In the genomic region with DNA sequence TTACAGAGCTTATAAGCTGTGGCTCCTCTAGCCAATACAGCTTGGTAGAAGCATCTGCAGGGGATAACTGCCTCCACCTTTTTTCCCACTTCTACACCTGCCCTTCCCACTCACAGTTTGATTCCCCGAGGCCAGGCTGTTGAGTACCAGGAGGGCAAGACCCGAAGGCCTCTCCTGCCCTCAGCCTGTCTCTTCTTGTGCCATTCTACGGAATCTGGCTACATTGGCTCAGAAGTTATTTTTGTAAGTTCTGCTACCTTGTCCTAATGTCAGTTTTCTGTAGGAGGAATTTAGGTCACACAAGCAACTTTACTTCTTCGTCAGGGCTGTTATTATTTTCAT, we compare ENCODE assay signal across 2 cellular contexts.
TF ChIP-seq lines count a peak whose summit lies in the region.

No MANE protein-coding gene starts in this region.

TF ChIP-seq in SK-N-SH, 30 proteins besides CTCF, POLR2A, EP300 and RAD21 (continued from another document):
- no peak for TF ChIP-seq RCOR1 (IDR thresholded peaks at IDR 0.05; ENCODE audit: low read length)
- no peak for TF ChIP-seq FOXM1 (IDR thresholded peaks at IDR 0.05; ENCODE audit: low read depth)
- no peak for TF ChIP-seq ELF1 (IDR thresholded peaks at IDR 0.05)
- TF ChIP-seq SMC3 (IDR thresholded peaks at IDR 0.05; ENCODE audit: low read depth, low read length), result no peak
- no peak for TF ChIP-seq YY1 (IDR thresholded peaks at IDR 0.05; ENCODE audit: low read depth)
- no peak for TF ChIP-seq POLR2AphosphoS5 (IDR thresholded peaks at IDR 0.05; ENCODE audit: low read depth, low read length)
- TF ChIP-seq, protein P1, sequence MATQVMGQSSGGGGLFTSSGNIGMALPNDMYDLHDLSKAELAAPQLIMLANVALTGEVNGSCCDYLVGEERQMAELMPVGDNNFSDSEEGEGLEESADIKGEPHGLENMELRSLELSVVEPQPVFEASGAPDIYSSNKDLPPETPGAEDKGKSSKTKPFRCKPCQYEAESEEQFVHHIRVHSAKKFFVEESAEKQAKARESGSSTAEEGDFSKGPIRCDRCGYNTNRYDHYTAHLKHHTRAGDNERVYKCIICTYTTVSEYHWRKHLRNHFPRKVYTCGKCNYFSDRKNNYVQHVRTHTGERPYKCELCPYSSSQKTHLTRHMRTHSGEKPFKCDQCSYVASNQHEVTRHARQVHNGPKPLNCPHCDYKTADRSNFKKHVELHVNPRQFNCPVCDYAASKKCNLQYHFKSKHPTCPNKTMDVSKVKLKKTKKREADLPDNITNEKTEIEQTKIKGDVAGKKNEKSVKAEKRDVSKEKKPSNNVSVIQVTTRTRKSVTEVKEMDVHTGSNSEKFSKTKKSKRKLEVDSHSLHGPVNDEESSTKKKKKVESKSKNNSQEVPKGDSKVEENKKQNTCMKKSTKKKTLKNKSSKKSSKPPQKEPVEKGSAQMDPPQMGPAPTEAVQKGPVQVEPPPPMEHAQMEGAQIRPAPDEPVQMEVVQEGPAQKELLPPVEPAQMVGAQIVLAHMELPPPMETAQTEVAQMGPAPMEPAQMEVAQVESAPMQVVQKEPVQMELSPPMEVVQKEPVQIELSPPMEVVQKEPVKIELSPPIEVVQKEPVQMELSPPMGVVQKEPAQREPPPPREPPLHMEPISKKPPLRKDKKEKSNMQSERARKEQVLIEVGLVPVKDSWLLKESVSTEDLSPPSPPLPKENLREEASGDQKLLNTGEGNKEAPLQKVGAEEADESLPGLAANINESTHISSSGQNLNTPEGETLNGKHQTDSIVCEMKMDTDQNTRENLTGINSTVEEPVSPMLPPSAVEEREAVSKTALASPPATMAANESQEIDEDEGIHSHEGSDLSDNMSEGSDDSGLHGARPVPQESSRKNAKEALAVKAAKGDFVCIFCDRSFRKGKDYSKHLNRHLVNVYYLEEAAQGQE (IDR thresholded peaks at IDR 0.05; ENCODE audit: low read depth, low read length), result no peak
- TF ChIP-seq TCF12 (IDR thresholded peaks at IDR 0.05), result no peak
- TF ChIP-seq, protein P2, sequence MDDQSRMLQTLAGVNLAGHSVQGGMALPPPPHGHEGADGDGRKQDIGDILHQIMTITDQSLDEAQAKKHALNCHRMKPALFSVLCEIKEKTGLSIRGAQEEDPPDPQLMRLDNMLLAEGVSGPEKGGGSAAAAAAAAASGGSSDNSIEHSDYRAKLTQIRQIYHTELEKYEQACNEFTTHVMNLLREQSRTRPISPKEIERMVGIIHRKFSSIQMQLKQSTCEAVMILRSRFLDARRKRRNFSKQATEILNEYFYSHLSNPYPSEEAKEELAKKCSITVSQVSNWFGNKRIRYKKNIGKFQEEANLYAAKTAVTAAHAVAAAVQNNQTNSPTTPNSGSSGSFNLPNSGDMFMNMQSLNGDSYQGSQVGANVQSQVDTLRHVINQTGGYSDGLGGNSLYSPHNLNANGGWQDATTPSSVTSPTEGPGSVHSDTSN (IDR thresholded peaks at IDR 0.05), result no peak
- no peak for TF ChIP-seq RXRA (IDR thresholded peaks at IDR 0.05; ENCODE audit: borderline replicate concordance, low read depth)
- TF ChIP-seq TEAD4 (IDR thresholded peaks at IDR 0.05; ENCODE audit: borderline replicate concordance, insufficient read depth), result no peak
- no peak for TF ChIP-seq MEF2A (IDR thresholded peaks at IDR 0.05; ENCODE audit: borderline replicate concordance, low read depth)

TF ChIP-seq in SK-N-SH treated with all-trans-retinoic acid at 6 μM for 48 hours, 23 proteins besides CTCF, POLR2A, EP300 and RAD21 (continued from another document):
- TF ChIP-seq RARB (CRISPR knock-in tag; IDR thresholded peaks at IDR 0.05) (no peak), TCF4 (CRISPR knock-in tag; IDR thresholded peaks at IDR 0.05; ENCODE audit: borderline replicate concordance) (no peak), ZC3H10 (CRISPR knock-in tag; IDR thresholded peaks at IDR 0.05) (no peak), ZNF565 (CRISPR knock-in tag; conservative IDR thresholded peaks at IDR 0.05; ENCODE audit: low read depth) (no peak), OSR1 (CRISPR knock-in tag; IDR thresholded peaks at IDR 0.05) (no peak), GLIS3 (CRISPR knock-in tag; IDR thresholded peaks at IDR 0.05) (no peak)
- TF ChIP-seq, protein P3, sequence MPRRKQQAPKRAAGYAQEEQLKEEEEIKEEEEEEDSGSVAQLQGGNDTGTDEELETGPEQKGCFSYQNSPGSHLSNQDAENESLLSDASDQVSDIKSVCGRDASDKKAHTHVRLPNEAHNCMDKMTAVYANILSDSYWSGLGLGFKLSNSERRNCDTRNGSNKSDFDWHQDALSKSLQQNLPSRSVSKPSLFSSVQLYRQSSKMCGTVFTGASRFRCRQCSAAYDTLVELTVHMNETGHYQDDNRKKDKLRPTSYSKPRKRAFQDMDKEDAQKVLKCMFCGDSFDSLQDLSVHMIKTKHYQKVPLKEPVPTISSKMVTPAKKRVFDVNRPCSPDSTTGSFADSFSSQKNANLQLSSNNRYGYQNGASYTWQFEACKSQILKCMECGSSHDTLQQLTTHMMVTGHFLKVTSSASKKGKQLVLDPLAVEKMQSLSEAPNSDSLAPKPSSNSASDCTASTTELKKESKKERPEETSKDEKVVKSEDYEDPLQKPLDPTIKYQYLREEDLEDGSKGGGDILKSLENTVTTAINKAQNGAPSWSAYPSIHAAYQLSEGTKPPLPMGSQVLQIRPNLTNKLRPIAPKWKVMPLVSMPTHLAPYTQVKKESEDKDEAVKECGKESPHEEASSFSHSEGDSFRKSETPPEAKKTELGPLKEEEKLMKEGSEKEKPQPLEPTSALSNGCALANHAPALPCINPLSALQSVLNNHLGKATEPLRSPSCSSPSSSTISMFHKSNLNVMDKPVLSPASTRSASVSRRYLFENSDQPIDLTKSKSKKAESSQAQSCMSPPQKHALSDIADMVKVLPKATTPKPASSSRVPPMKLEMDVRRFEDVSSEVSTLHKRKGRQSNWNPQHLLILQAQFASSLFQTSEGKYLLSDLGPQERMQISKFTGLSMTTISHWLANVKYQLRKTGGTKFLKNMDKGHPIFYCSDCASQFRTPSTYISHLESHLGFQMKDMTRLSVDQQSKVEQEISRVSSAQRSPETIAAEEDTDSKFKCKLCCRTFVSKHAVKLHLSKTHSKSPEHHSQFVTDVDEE (CRISPR knock-in tag; IDR thresholded peaks at IDR 0.05), result no peak
- TF ChIP-seq, protein P4, sequence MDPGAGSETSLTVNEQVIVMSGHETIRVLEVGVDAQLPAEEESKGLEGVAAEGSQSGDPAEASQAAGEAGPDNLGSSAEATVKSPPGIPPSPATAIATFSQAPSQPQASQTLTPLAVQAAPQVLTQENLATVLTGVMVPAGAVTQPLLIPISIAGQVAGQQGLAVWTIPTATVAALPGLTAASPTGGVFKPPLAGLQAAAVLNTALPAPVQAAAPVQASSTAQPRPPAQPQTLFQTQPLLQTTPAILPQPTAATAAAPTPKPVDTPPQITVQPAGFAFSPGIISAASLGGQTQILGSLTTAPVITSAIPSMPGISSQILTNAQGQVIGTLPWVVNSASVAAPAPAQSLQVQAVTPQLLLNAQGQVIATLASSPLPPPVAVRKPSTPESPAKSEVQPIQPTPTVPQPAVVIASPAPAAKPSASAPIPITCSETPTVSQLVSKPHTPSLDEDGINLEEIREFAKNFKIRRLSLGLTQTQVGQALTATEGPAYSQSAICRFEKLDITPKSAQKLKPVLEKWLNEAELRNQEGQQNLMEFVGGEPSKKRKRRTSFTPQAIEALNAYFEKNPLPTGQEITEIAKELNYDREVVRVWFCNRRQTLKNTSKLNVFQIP (CRISPR knock-in tag; IDR thresholded peaks at IDR 0.05; ENCODE audit: borderline replicate concordance, low read depth), result no peak
